ENCODE assay signal across 21 cellular contexts in genomic region chr13:80345771-80346510, GRCh38.
"Had no signal": no experiment of that assay in that cellular context is flagged by ENCODE, and none has a peak within 500 bp of the region (broad histone marks: within the 10 kb centered on the region; RNA-seq: fewer than 3 reads in every experiment).

No MANE protein-coding gene starts in this region.

- H3K4me3 ChIP-seq: ascending aorta, right atrium auricular region, smooth muscle cell, suprapubic skin had no signal

- H3K4me3 Mint-ChIP-seq: activated naive CD4-positive, alpha-beta T cell treated with anti-CD3 and anti-CD28 coated beads for 36 hours; activated naive CD8-positive, alpha-beta T cell treated with anti-CD3 and anti-CD28 coated beads, Interleukin-2, amount 50 U/mL, for 24 hours; stimulated activated naive CD8-positive, alpha-beta T cell treated with anti-CD3 and anti-CD28 coated beads, Interleukin-15, Interleukin-2, amounts not matched to agents 100 ng/mL and 50 ng/mL, for 24 hours; T-cell; type B pancreatic cell had no signal

- H3K36me3 ChIP-seq: ascending aorta, right atrium auricular region, suprapubic skin had no signal

- H3K9me3 Mint-ChIP-seq: activated naive CD4-positive, alpha-beta T cell treated with anti-CD3 and anti-CD28 coated beads for 36 hours; activated naive CD8-positive, alpha-beta T cell treated with anti-CD3 and anti-CD28 coated beads, Interleukin-2, amount 50 U/mL, for 24 hours; stimulated activated naive CD8-positive, alpha-beta T cell treated with anti-CD3 and anti-CD28 coated beads, Interleukin-15, Interleukin-2, amounts not matched to agents 100 ng/mL and 50 ng/mL, for 24 hours; T-cell had no signal

- DNase-seq: activated CD4-positive, alpha-beta T cell treated with anti-CD3 and anti-CD28 coated beads, Interleukin-2, amount 50 U/mL, for 1 hour; activated CD8-positive, alpha-beta memory T cell treated with anti-CD3 and anti-CD28 coated beads for 24 hours; activated naive CD4-positive, alpha-beta T cell treated with anti-CD3 and anti-CD28 coated beads for 36 hours; activated naive CD8-positive, alpha-beta T cell treated with anti-CD3 and anti-CD28 coated beads, Interleukin-2, amount 50 U/mL, for 24 hours; hypothalamus; mammary epithelial cell; naive B cell; nucleus accumbens; posterior cingulate gyrus; SK-N-SH; T-cell; T-helper 9 cell had no signal

- H3K4me2 ChIP-seq: SK-N-SH, smooth muscle cell had no signal

- ATAC-seq: activated CD4-positive, CD25-positive, alpha-beta regulatory T cell treated with anti-CD3 and anti-CD28 coated beads, Interleukin-2, amount 50 U/mL, for 24 hours; activated naive CD8-positive, alpha-beta T cell treated with anti-CD3 and anti-CD28 coated beads, Interleukin-2, amount 50 U/mL, for 24 hours; T-cell had no signal

- H3K36me3 Mint-ChIP-seq: naive B cell, T-cell, type B pancreatic cell had no signal

- H3K27ac Mint-ChIP-seq: activated naive CD4-positive, alpha-beta T cell treated with anti-CD3 and anti-CD28 coated beads for 36 hours; activated naive CD8-positive, alpha-beta T cell treated with anti-CD3 and anti-CD28 coated beads, Interleukin-2, amount 50 U/mL, for 24 hours; naive B cell; stimulated activated naive CD8-positive, alpha-beta T cell treated with anti-CD3 and anti-CD28 coated beads, Interleukin-15, Interleukin-2, amounts not matched to agents 100 ng/mL and 50 ng/mL, for 24 hours; T-cell; type B pancreatic cell had no signal

- H3K9me3 ChIP-seq: ascending aorta, right atrium auricular region, SK-N-SH, suprapubic skin had no signal

- H3K27ac ChIP-seq: ascending aorta, right atrium auricular region, suprapubic skin had no signal

- FAIRE-seq: bronchial epithelial cell, endometrium had no signal

- H3K9ac ChIP-seq: SK-N-SH had no signal

- H3K27me3 ChIP-seq: ascending aorta, right atrium auricular region, suprapubic skin had no signal

- H3K9me2 ChIP-seq: SK-N-SH had no signal
